In genomic region chr14:97978336-97978735, GRCh38 we compare ENCODE assay signal across 8 cellular contexts.
DNase-seq lines count a peak whose midpoint lies in the region; ATAC-seq, FAIRE-seq and TF ChIP-seq lines count a peak whose summit lies in the region.

No MANE protein-coding gene starts in this region.

- TF ChIP-seq EP300 in A549 (IDR thresholded peaks at IDR 0.05) = no peak

- H3K9me3 ChIP-seq in A549 (no peaks in the 10 kb centered on the region), KOPT-K1 (ENCODE audit: insufficient read depth, low read length, poor library complexity, severe bottlenecking) (no peaks in the 10 kb centered on the region), iPS-20b (ENCODE audit: insufficient read depth, low read depth, low read length) (no peaks in the 10 kb centered on the region), small intestine (ENCODE audit: control insufficient read depth, low read depth) (no peaks in the 10 kb centered on the region)

- WGBS in A549 (ENCODE audit: missing lambda C conversion rate) = 6% methylated on average over 9 of the region's 9 CpGs
- WGBS in small intestine, 3 donors = 1 to 2% (median 2%) methylated on average over 9 of the region's 9 CpGs

- H3K4me2 ChIP-seq in A549 = peak overlapping the region; percentile 47

- in situ Hi-C loops in astrocyte of the cerebellum (cut with HindIII; ENCODE audit: low sequenced_read_pairs) = no loop called here

- TF ChIP-seq CTCF in A549 (IDR thresholded peaks at IDR 0.05) (peak; percentile 28), astrocyte of the cerebellum (IDR thresholded peaks at IDR 0.05; ENCODE audit: low read depth, low read length, missing control alignments) (peak; percentile 43)

- FAIRE-seq in A549 (lab: Jason Lieb, UNC) (no peak), small intestine (lab: Jason Lieb, UNC) (no peak)

- peak overlapping the region; percentile 19; the same call in 1 of the 2 replicates for H3K9ac ChIP-seq in iPS-20b (ENCODE audit: low read depth, low read length)

- H3K36me3 ChIP-seq in KOPT-K1 (ENCODE audit: insufficient read depth, low read length) (peaks cover 8% of the 10 kb centered on the region), iPS-20b (ENCODE audit: insufficient read depth, low read depth, low read length) (no peaks in the 10 kb centered on the region), small intestine (ENCODE audit: control insufficient read depth in 2 of 2, insufficient read depth in 2 of 2, low read length in 2 of 2) (no peaks in the 10 kb centered on the region)

- ATAC-seq in A549 = peak; percentile 92 to 96

- H3K27me3 ChIP-seq in iPS-20b (ENCODE audit: insufficient read depth, low read length) (peaks cover 7% of the 10 kb centered on the region), small intestine (ENCODE audit: control insufficient read depth in 2 of 2, insufficient read depth in 2 of 2, low read length in 2 of 2) (no peaks in the 10 kb centered on the region)

- no peak overlapping the region for H3K4me3 ChIP-seq in A549
- H3K4me3 ChIP-seq in astrocyte of the cerebellum (ENCODE audit: low read depth, low read length) = peak overlapping the region; percentile 31
- H3K4me3 ChIP-seq in iPS-20b (ENCODE audit: low read length) = peak overlapping the region; percentile 47; the same call in 1 of the 2 replicates
- no peak overlapping the region for H3K4me3 ChIP-seq in small intestine (ENCODE audit: low read depth in 1 of 2, low read length in 2 of 2)

- no peak overlapping the region for H3K27ac ChIP-seq in A549
- peak overlapping the region; percentile 99 for H3K27ac ChIP-seq in KOPT-K1 (ENCODE audit: low read depth, low read length, poor library complexity, severe bottlenecking)
- H3K27ac ChIP-seq in iPS-20b (ENCODE audit: low read length) = no peak overlapping the region
- H3K27ac ChIP-seq in small intestine (ENCODE audit: low read depth in 1 of 2, low read length in 1 of 2) = peak overlapping the region in 1 of 2 donors; percentile 89

- TF ChIP-seq RAD21 in A549 (conservative IDR thresholded peaks at IDR 0.05 in 1 of 2, IDR thresholded peaks at IDR 0.05 in 1 of 2) = no peak; a peak in 1 of 5 replicates

- POLR2A ChIA-PET in A549 (lab: Yijun Ruan, JAX) = interaction anchor here (0.7 to 1.5 kb wide), 3 partner anchors 1294 to 1892 kb away, joined by 3 to 8 read pairs (median 5); partner anchors contain the start of gene BCL11B

- H3K4me1 ChIP-seq in A549 = no peaks in the 10 kb centered on the region
- no peaks in the 10 kb centered on the region; the same call in 1 of the 2 replicates for H3K4me1 ChIP-seq in iPS-20b (ENCODE audit: insufficient read depth, low read length)
- peaks cover 0 to 5% of the 10 kb centered on the region in 2 donors for H3K4me1 ChIP-seq in small intestine (ENCODE audit: control insufficient read depth in 2 of 2, insufficient read depth in 1 of 2, low read depth in 1 of 2, low read length in 1 of 2)

- CTCF ChIA-PET in A549 (lab: Yijun Ruan, JAX) = interaction anchor here (0.7 to 2.2 kb wide), 11 partner anchors 9 to 1305 kb away, joined by 3 to 13 read pairs (median 4); no protein-coding TSS in a partner anchor

- DNase-seq in A549 (ENCODE audit: low read depth in 1 of 2, low spot score in 1 of 2) = peak; percentile 39 to 42
- peak; percentile 62 for DNase-seq in T-helper 9 cell
- peak; percentile 50 for DNase-seq in astrocyte of the cerebellum (ENCODE audit: low read depth)
- peak; percentile 80 for DNase-seq in small intestine
- no peak for DNase-seq in SKM-1 treated with dmso at 0.1 percent for 144 hours (lab: John Stamatoyannopoulos, UW; ENCODE audit: unreplicated experiment)
- DNase-seq in amniotic stem cell (lab: John Stamatoyannopoulos, UW) = no peak

- TF ChIP-seq POLR2A in A549 (IDR thresholded peaks at IDR 0.05; ENCODE audit: low read length) = no peak

TF ChIP-seq in A549, 52 proteins besides CTCF, POLR2A, EP300 and RAD21:
- TF ChIP-seq JUN (IDR thresholded peaks at IDR 0.05) (no peak), BCL3 (IDR thresholded peaks at IDR 0.05) (no peak), SMC3 (IDR thresholded peaks at IDR 0.05) (peak; percentile 49; the same call in 2 of the 3 replicates)
TF ChIP-seq in A549: peak in this region for 1.

Comparison
In these comparisons a context has a peak if more than half of its experiments do, and no peak if none do; other contexts are left out.
1. DNase-seq: peak in A549 (2 of 2), T-helper 9 cell (single experiment), astrocyte of the cerebellum (single experiment) and small intestine (single experiment); none in SKM-1 treated with dmso at 0.1 percent for 144 hours (single experiment) and amniotic stem cell (single experiment).
2. H3K4me3 ChIP-seq: peak in astrocyte of the cerebellum (single experiment) and iPS-20b (single experiment); none in A549 (single experiment) and small intestine (0 of 2).